ENCODE assay signal across 8 cellular contexts in genomic region chr22:16917144-16918003, GRCh38.
DNase-seq lines count a peak whose midpoint lies in the region; ATAC-seq, FAIRE-seq and TF ChIP-seq lines count a peak whose summit lies in the region.

No MANE protein-coding gene starts in this region.

- H3K9me3 Mint-ChIP-seq in activated CD4-positive, alpha-beta T cell treated with anti-CD3 and anti-CD28 coated beads for 36 hours (ENCODE audit: low read depth): no peaks in the 10 kb centered on the region

- peak; percentile 67 for ATAC-seq in GM21723 (IDR thresholded peaks at IDR 0.05; ENCODE audit: unreplicated experiment)
- ATAC-seq in activated CD4-positive, alpha-beta T cell treated with anti-CD3 and anti-CD28 coated beads for 36 hours: peak; percentile 44
- no peak for ATAC-seq in lung (ENCODE audit: insufficient read depth, low FRiP score)

- H3K36me3 ChIP-seq in BE2C: no peaks in the 10 kb centered on the region
- no peaks in the 10 kb centered on the region for H3K36me3 ChIP-seq in lung (ENCODE audit: control insufficient read depth in 2 of 2, insufficient read depth in 2 of 2, low read length in 2 of 2)

- no peaks in the 10 kb centered on the region for H3K36me3 Mint-ChIP-seq in activated CD4-positive, alpha-beta T cell treated with anti-CD3 and anti-CD28 coated beads for 36 hours (ENCODE audit: low read depth)

- TF ChIP-seq CTCF in BE2C (IDR thresholded peaks at IDR 0.05; ENCODE audit: low read depth, low read length) (peak; percentile 69), dorsolateral prefrontal cortex (IDR thresholded peaks at IDR 0.05 in 54 of 56, conservative IDR thresholded peaks at IDR 0.05 in 2 of 56; ENCODE audit: low read depth in 1 of 56, partially characterized antibody in 56 of 56) (peak; percentile 53 to 86 (median 70)), lung (IDR thresholded peaks at IDR 0.05; ENCODE audit: control extremely low read depth, extremely low read depth) (peak; percentile 15)

- CTCF ChIA-PET in activated CD4-positive, alpha-beta T cell treated with anti-CD3 and anti-CD28 coated beads for 36 hours (lab: Charles Lee): interaction anchor here (0.6 to 2.1 kb wide), 16 partner anchors 10 to 584 kb away, joined by 3 to 17 read pairs (median 3); no protein-coding TSS in a partner anchor

- H3K27me3 Mint-ChIP-seq in activated CD4-positive, alpha-beta T cell treated with anti-CD3 and anti-CD28 coated beads for 36 hours: peaks cover 20% of the 10 kb centered on the region

- no peaks in the 10 kb centered on the region for H3K4me1 ChIP-seq in BE2C
- no peaks in the 10 kb centered on the region for H3K4me1 ChIP-seq in lung (ENCODE audit: control insufficient read depth in 2 of 2, insufficient read depth in 2 of 2, low read length in 2 of 2)

- DNase-seq in BE2C (peak; percentile 70), NCI-H2171 (lab: John Stamatoyannopoulos, UW) (peak; percentile 32), dorsolateral prefrontal cortex (peak; percentile 57 to 85 (median 70)), lung (ENCODE audit: low spot score) (peak; percentile 62), RCC 7860 (ENCODE audit: low spot score) (no peak)
- DNase-seq in activated CD4-positive, alpha-beta T cell treated with anti-CD3 and anti-CD28 coated beads for 36 hours: peak; percentile 80
- DNase-seq in stimulated activated CD8-positive, alpha-beta memory T cell treated with anti-CD3 and anti-CD28 coated beads, Interleukin-12 subunit alpha, Interleukin-12 subunit beta, amount 100 ng/mL, for 4 hours (ENCODE audit: low read depth): peak; percentile 10

- no peak overlapping the region for H3K4me3 ChIP-seq in BE2C (ENCODE audit: low read depth, low read length)
- no peak overlapping the region for H3K4me3 ChIP-seq in dorsolateral prefrontal cortex
- no peak overlapping the region for H3K4me3 ChIP-seq in lung

- POLR2A ChIA-PET in activated CD4-positive, alpha-beta T cell treated with anti-CD3 and anti-CD28 coated beads for 36 hours (lab: Charles Lee): no interaction called here

- H3K9me3 ChIP-seq in BE2C: no peaks in the 10 kb centered on the region
- H3K9me3 ChIP-seq in lung (ENCODE audit: control insufficient read depth in 2 of 2, insufficient read depth in 1 of 2, low read length in 1 of 2): peaks cover 0 to 2% of the 10 kb centered on the region in 2 donors

- no peak for FAIRE-seq in RCC 7860 (lab: Jason Lieb, UNC)

- no peak overlapping the region for H3K4me3 Mint-ChIP-seq in activated CD4-positive, alpha-beta T cell treated with anti-CD3 and anti-CD28 coated beads for 36 hours

- H3K27ac ChIP-seq in dorsolateral prefrontal cortex (no peak overlapping the region), lung (ENCODE audit: low read depth in 1 of 2, low read length in 1 of 2) (no peak overlapping the region)

- H3K4me1 Mint-ChIP-seq in activated CD4-positive, alpha-beta T cell treated with anti-CD3 and anti-CD28 coated beads for 36 hours: peaks cover 2% of the 10 kb centered on the region

- intact Hi-C loops in activated CD4-positive, alpha-beta T cell treated with anti-CD3 and anti-CD28 coated beads for 36 hours (cut with DNase I, micrococcal nuclease): loop anchor here (1.0 to 2.0 kb wide), 2 partner anchors 141 to 583 kb away; no protein-coding TSS in a partner anchor
- intact Hi-C loops in dorsolateral prefrontal cortex (cut with DNase I): loop anchor here (1.0 to 10.0 kb wide), 2 partner anchors 141 to 773 kb away; no protein-coding TSS in a partner anchor

- no peak overlapping the region for H3K27ac Mint-ChIP-seq in activated CD4-positive, alpha-beta T cell treated with anti-CD3 and anti-CD28 coated beads for 36 hours

- WGBS in lung, 2 donors: 29 to 33% methylated on average over 16 of the region's 16 CpGs

- no peaks in the 10 kb centered on the region for H3K27me3 ChIP-seq in BE2C
- peaks cover 0 to 39% (median 7%) of the 10 kb centered on the region in 45 donors for H3K27me3 ChIP-seq in dorsolateral prefrontal cortex
- H3K27me3 ChIP-seq in lung (ENCODE audit: control insufficient read depth, insufficient read depth): peaks cover 4% of the 10 kb centered on the region

Comparison
In these comparisons a context has a peak if more than half of its experiments do, and no peak if none do; other contexts are left out.
1. CTCF ChIP-seq: peak in every context shown above with its lines; median percentile 70 in dorsolateral prefrontal cortex; 69 in BE2C; 15 in lung.